8 cellular contexts compared by ENCODE assay signal in the genomic region with DNA sequence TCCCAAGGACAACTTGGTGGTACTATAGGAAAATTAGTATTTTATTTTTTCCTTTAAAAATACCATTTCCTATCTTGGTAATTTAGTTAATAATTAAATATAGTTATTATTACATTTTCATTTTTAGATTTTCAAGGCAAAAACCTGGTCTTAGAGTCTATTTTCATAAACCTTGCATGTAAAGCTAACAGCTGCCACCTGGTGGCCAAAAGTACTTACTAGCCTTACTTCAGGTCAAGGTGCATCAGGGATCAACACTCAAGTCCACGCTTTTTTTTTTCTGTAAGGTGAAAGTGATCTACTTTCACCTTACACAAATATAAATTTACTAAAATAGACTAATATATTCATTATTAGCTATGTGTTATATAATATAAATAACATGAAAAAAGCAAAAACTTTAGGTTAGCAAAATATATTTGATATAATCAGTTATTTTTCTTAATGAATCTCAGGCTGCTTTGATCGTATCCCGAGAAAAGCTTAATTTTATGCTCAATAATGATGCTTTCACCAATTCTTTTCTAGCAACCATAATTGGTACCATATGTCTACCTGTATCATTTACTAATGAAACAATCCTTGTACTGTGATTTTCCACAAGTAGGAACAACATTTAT.
DNase-seq lines count a peak whose midpoint lies in the region; ATAC-seq and TF ChIP-seq lines count a peak whose summit lies in the region.

No MANE protein-coding gene starts in this region.

- intact Hi-C loops in CD4-positive, alpha-beta T cell (cut with DNase I, micrococcal nuclease): loop anchor here (1.0 kb wide), 1 partner anchor 66 kb away; no protein-coding TSS in a partner anchor
- intact Hi-C loops in heart right ventricle (cut with DNase I): loop anchor here (1.0 to 5.0 kb wide), 6 partner anchors 62 to 67 kb away; a partner anchor contains a TSS
- intact Hi-C loops in aorta (cut with DNase I): loop anchor here (2.0 kb wide), 2 partner anchors 63 to 67 kb away; a partner anchor contains a TSS

- POLR2A ChIA-PET in CD4-positive, alpha-beta T cell (lab: Charles Lee): interaction anchor here (0.6 to 2.1 kb wide), 4 partner anchors 20 to 275 kb away, joined by 3 to 17 read pairs (median 4); a partner anchor contains a TSS
- POLR2A ChIA-PET in activated naive CD8-positive, alpha-beta T cell treated with anti-CD3 and anti-CD28 coated beads, Interleukin-2, amount 10 ng/mL, durations not matched to agents 7 days and 5 days (lab: Charles Lee): no interaction called here

- H3K4me1 ChIP-seq in heart right ventricle: no peaks in the 10 kb centered on the region
- H3K4me1 ChIP-seq in aorta (ENCODE audit: control insufficient read depth in 1 of 2, insufficient read depth in 2 of 2, low read length in 2 of 2): no peaks in the 10 kb centered on the region

- peak; percentile 35 to 72 (median 63) for DNase-seq in CD4-positive, alpha-beta T cell
- peak; percentile 85 for DNase-seq in NAMALWA (ENCODE audit: low spot score)
- DNase-seq in SKM-1 treated with dmso at 0.1 percent for 144 hours (lab: John Stamatoyannopoulos, UW; ENCODE audit: unreplicated experiment): peak; percentile 55
- DNase-seq in activated naive CD8-positive, alpha-beta T cell treated with anti-CD3 and anti-CD28 coated beads, Interleukin-2, amount 10 ng/mL, durations not matched to agents 7 days and 5 days: peak; percentile 33
- peak; percentile 13 to 53 for DNase-seq in heart right ventricle
- DNase-seq in pulmonary artery endothelial cell (ENCODE audit: low read depth, low spot score): peak; percentile 48
- peak; percentile 74 to 75 for DNase-seq in aorta

- H3K9me3 ChIP-seq in CD4-positive, alpha-beta T cell (ENCODE audit: control insufficient read depth, low read length): no peaks in the 10 kb centered on the region
- H3K9me3 ChIP-seq in heart right ventricle: no peaks in the 10 kb centered on the region
- no peaks in the 10 kb centered on the region for H3K9me3 ChIP-seq in aorta (ENCODE audit: control insufficient read depth, low read length)

- TF ChIP-seq CTCF in CD4-positive, alpha-beta T cell (IDR thresholded peaks at IDR 0.05): peak; percentile 95
- peak; percentile 56 to 89 (median 85) for TF ChIP-seq CTCF in heart right ventricle (IDR thresholded peaks at IDR 0.05)

- H3K9me3 Mint-ChIP-seq in CD4-positive, alpha-beta T cell: no peaks in the 10 kb centered on the region
- no peaks in the 10 kb centered on the region for H3K9me3 Mint-ChIP-seq in activated naive CD8-positive, alpha-beta T cell treated with anti-CD3 and anti-CD28 coated beads, Interleukin-2, amount 10 ng/mL, durations not matched to agents 7 days and 5 days

- no peak overlapping the region for H3K27ac ChIP-seq in CD4-positive, alpha-beta T cell (ENCODE audit: low read depth, low read length)
- H3K27ac ChIP-seq in heart right ventricle (no peak overlapping the region), aorta (ENCODE audit: low read depth in 1 of 2, low read length in 2 of 2) (no peak overlapping the region)

- no peaks in the 10 kb centered on the region for H3K4me1 Mint-ChIP-seq in CD4-positive, alpha-beta T cell (ENCODE audit: low read depth)
- H3K4me1 Mint-ChIP-seq in activated naive CD8-positive, alpha-beta T cell treated with anti-CD3 and anti-CD28 coated beads, Interleukin-2, amount 10 ng/mL, durations not matched to agents 7 days and 5 days: no peaks in the 10 kb centered on the region

- H3K4me3 Mint-ChIP-seq in CD4-positive, alpha-beta T cell: no peak overlapping the region
- H3K4me3 Mint-ChIP-seq in activated naive CD8-positive, alpha-beta T cell treated with anti-CD3 and anti-CD28 coated beads, Interleukin-2, amount 10 ng/mL, durations not matched to agents 7 days and 5 days: no peak overlapping the region

- H3K27me3 Mint-ChIP-seq in CD4-positive, alpha-beta T cell: no peaks in the 10 kb centered on the region
- H3K27me3 Mint-ChIP-seq in activated naive CD8-positive, alpha-beta T cell treated with anti-CD3 and anti-CD28 coated beads, Interleukin-2, amount 10 ng/mL, durations not matched to agents 7 days and 5 days: no peaks in the 10 kb centered on the region

- H3K27ac Mint-ChIP-seq in CD4-positive, alpha-beta T cell: no peak overlapping the region
- H3K27ac Mint-ChIP-seq in activated naive CD8-positive, alpha-beta T cell treated with anti-CD3 and anti-CD28 coated beads, Interleukin-2, amount 10 ng/mL, durations not matched to agents 7 days and 5 days: no peak overlapping the region

- peaks cover 20% of the 10 kb centered on the region for H3K36me3 Mint-ChIP-seq in CD4-positive, alpha-beta T cell (ENCODE audit: low read depth)
- H3K36me3 Mint-ChIP-seq in activated naive CD8-positive, alpha-beta T cell treated with anti-CD3 and anti-CD28 coated beads, Interleukin-2, amount 10 ng/mL, durations not matched to agents 7 days and 5 days: peaks cover 8% of the 10 kb centered on the region

- H3K36me3 ChIP-seq in heart right ventricle (peaks cover 0 to 74% (median 5%) of the 10 kb centered on the region in 9 donors), aorta (ENCODE audit: control insufficient read depth in 1 of 2, insufficient read depth in 2 of 2, low read length in 1 of 2) (peaks cover 3 to 5% of the 10 kb centered on the region in 2 donors)

- peak; percentile 77 for ATAC-seq in CD4-positive, alpha-beta T cell (ENCODE audit: poor library complexity)
- ATAC-seq in GM21367 (IDR thresholded peaks at IDR 0.05; ENCODE audit: unreplicated experiment) (peak; percentile 73), heart right ventricle (no peak), aorta (ENCODE audit: low FRiP score) (no peak)
- peak; percentile 45 for ATAC-seq in activated naive CD8-positive, alpha-beta T cell treated with anti-CD3 and anti-CD28 coated beads, Interleukin-2, amount 10 ng/mL, durations not matched to agents 7 days and 5 days (ENCODE audit: low read depth)

- no peak overlapping the region for H3K4me3 ChIP-seq in heart right ventricle
- no peak overlapping the region for H3K4me3 ChIP-seq in aorta (ENCODE audit: low read length in 2 of 2)

- H3K27me3 ChIP-seq in CD4-positive, alpha-beta T cell (ENCODE audit: control insufficient read depth, insufficient read depth, low read length): no peaks in the 10 kb centered on the region
- H3K27me3 ChIP-seq in heart right ventricle (no peaks in the 10 kb centered on the region), aorta (ENCODE audit: control insufficient read depth in 1 of 2, insufficient read depth in 2 of 2, low read length in 1 of 2) (no peaks in the 10 kb centered on the region)

- 69 to 81% methylated on average over 3 of the region's 3 CpGs for WGBS in heart right ventricle, 2 donors
- WGBS in aorta, 2 donors: 63 to 66% methylated on average over 3 of the region's 3 CpGs

- CTCF ChIA-PET in CD4-positive, alpha-beta T cell (lab: Charles Lee): interaction anchor here (0.9 to 1.9 kb wide), 7 partner anchors 9 to 70 kb away, joined by 4 to 6 read pairs (median 5); a partner anchor contains a TSS

Comparison
In these comparisons a context has a peak if more than half of its experiments do, and no peak if none do; other contexts are left out.
1. ATAC-seq: peak in CD4-positive, alpha-beta T cell (single experiment), GM21367 (single experiment) and activated naive CD8-positive, alpha-beta T cell treated with anti-CD3 and anti-CD28 coated beads, Interleukin-2, amount 10 ng/mL, durations not matched to agents 7 days and 5 days (single experiment); none in heart right ventricle (0 of 8) and aorta (single experiment).
2. DNase-seq: peak in every context shown above with its lines; median percentile 85 in NAMALWA; 74 in aorta; 63 in CD4-positive, alpha-beta T cell; 55 in SKM-1 treated with dmso at 0.1 percent for 144 hours; 48 in pulmonary artery endothelial cell; 33 in activated naive CD8-positive, alpha-beta T cell treated with anti-CD3 and anti-CD28 coated beads, Interleukin-2, amount 10 ng/mL, durations not matched to agents 7 days and 5 days; 33 in heart right ventricle.